ENCODE assay signal across 34 cellular contexts in genomic region chr4:144594471-144594986, GRCh38. TPM values are rescaled to one million over a fixed set of nuclear protein-coding genes. Genes with fewer than 3 reads are reported as not detected.
"Had no signal": no experiment of that assay in that cellular context is flagged by ENCODE, and none has a peak within 500 bp of the region (broad histone marks: within the 10 kb centered on the region; RNA-seq: fewer than 3 reads in every experiment).

No MANE protein-coding gene starts in this region.

- H3K27me3 ChIP-seq: breast epithelium, foreskin keratinocyte, heart left ventricle, testis, transverse colon had no signal

- H3K4me3 Mint-ChIP-seq: activated naive CD4-positive, alpha-beta T cell treated with anti-CD3 and anti-CD28 coated beads, Interleukin-2, amount 10 ng/mL, durations not matched to agents 7 days and 5 days; activated naive CD8-positive, alpha-beta T cell treated with anti-CD3 and anti-CD28 coated beads, Interleukin-2, amount 10 ng/mL, durations not matched to agents 7 days and 5 days; central memory CD8-positive, alpha-beta T cell; dendritic cell treated with granulocyte-macrophage colony-stimulating factor and Interleukin-4, amounts not matched to agents 40 ng/mL and 50 ng/mL, for 4 days; immature natural killer cell; nephron had no signal

- DNase-seq: activated CD4-positive, alpha-beta T cell treated with anti-CD3 and anti-CD28 coated beads for 48 hours; activated CD4-positive, alpha-beta T cell treated with anti-CD3 and anti-CD28 coated beads, Interleukin-2, amount 50 U/mL, for 48 hours; activated CD8-positive, alpha-beta memory T cell treated with anti-CD3 and anti-CD28 coated beads for 24 hours; activated gamma-delta T cell; activated naive CD4-positive, alpha-beta T cell treated with anti-CD3 and anti-CD28 coated beads, Interleukin-2, amount 10 ng/mL, durations not matched to agents 7 days and 5 days; activated naive CD8-positive, alpha-beta T cell treated with anti-CD3 and anti-CD28 coated beads, Interleukin-2, amount 10 ng/mL, durations not matched to agents 7 days and 5 days; activated T-cell treated with anti-CD3 and anti-CD28 coated beads, Interleukin-2, amount 50 U/mL, for 1 hour; amniotic stem cell; effector CD4-positive, alpha-beta T cell; foreskin keratinocyte; heart left ventricle; hypothalamus; immature natural killer cell; kidney glomerular epithelial cell; lower lobe of right lung; mesenchymal stem cell; mucosa of descending colon; posterior cingulate gyrus; right cardiac atrium; stimulated activated CD4-positive, alpha-beta T cell treated with anti-CD3 and anti-CD28 coated beads, Interleukin-12 subunit alpha, Interleukin-12 subunit beta, amount 100 ng/mL, for 4 hours; stimulated activated CD4-positive, alpha-beta T cell treated with anti-CD3 and anti-CD28 coated beads, Interleukin-4, amount 100 ng/mL, for 1 hour; stimulated activated naive CD8-positive, alpha-beta T cell treated with anti-CD3 and anti-CD28 coated beads, Interleukin-15, Interleukin-2, amounts not matched to agents 100 U/mL and 50 U/mL, for 24 hours; T-helper 9 cell; testis; transverse colon had no signal

- H3K27ac Mint-ChIP-seq: activated naive CD4-positive, alpha-beta T cell treated with anti-CD3 and anti-CD28 coated beads, Interleukin-2, amount 10 ng/mL, durations not matched to agents 7 days and 5 days; activated naive CD8-positive, alpha-beta T cell treated with anti-CD3 and anti-CD28 coated beads, Interleukin-2, amount 10 ng/mL, durations not matched to agents 7 days and 5 days; dendritic cell treated with granulocyte-macrophage colony-stimulating factor and Interleukin-4, amounts not matched to agents 40 ng/mL and 50 ng/mL, for 4 days; immature natural killer cell; nephron had no signal

- H3K9me3 Mint-ChIP-seq: activated naive CD4-positive, alpha-beta T cell treated with anti-CD3 and anti-CD28 coated beads, Interleukin-2, amount 10 ng/mL, durations not matched to agents 7 days and 5 days; activated naive CD8-positive, alpha-beta T cell treated with anti-CD3 and anti-CD28 coated beads, Interleukin-2, amount 10 ng/mL, durations not matched to agents 7 days and 5 days had no signal

- H3K4me1 ChIP-seq: breast epithelium, lower lobe of right lung, testis had no signal

- H3K4me3 ChIP-seq: breast epithelium, heart left ventricle, lower lobe of right lung, mucosa of descending colon, testis, transverse colon had no signal

- H3K36me3 Mint-ChIP-seq: activated naive CD4-positive, alpha-beta T cell treated with anti-CD3 and anti-CD28 coated beads, Interleukin-2, amount 10 ng/mL, durations not matched to agents 7 days and 5 days; activated naive CD8-positive, alpha-beta T cell treated with anti-CD3 and anti-CD28 coated beads, Interleukin-2, amount 10 ng/mL, durations not matched to agents 7 days and 5 days; immature natural killer cell had no signal

- H3K4me1 Mint-ChIP-seq: activated naive CD4-positive, alpha-beta T cell treated with anti-CD3 and anti-CD28 coated beads, Interleukin-2, amount 10 ng/mL, durations not matched to agents 7 days and 5 days; central memory CD8-positive, alpha-beta T cell; immature natural killer cell had no signal

- H3K27ac ChIP-seq: breast epithelium, foreskin keratinocyte, heart left ventricle, lower lobe of right lung, testis, transverse colon, VCaP had no signal

- FAIRE-seq: endometrium, TTC549 had no signal

- H3K9me3 ChIP-seq: breast epithelium, heart left ventricle, lower lobe of right lung, mucosa of descending colon, testis, transverse colon had no signal

- H3K36me3 ChIP-seq: breast epithelium, heart left ventricle, lower lobe of right lung, transverse colon had no signal

- H3K27me3 Mint-ChIP-seq: activated naive CD4-positive, alpha-beta T cell treated with anti-CD3 and anti-CD28 coated beads, Interleukin-2, amount 10 ng/mL, durations not matched to agents 7 days and 5 days; activated naive CD8-positive, alpha-beta T cell treated with anti-CD3 and anti-CD28 coated beads, Interleukin-2, amount 10 ng/mL, durations not matched to agents 7 days and 5 days; central memory CD8-positive, alpha-beta T cell; dendritic cell treated with granulocyte-macrophage colony-stimulating factor and Interleukin-4, amounts not matched to agents 40 ng/mL and 50 ng/mL, for 4 days had no signal

- ATAC-seq: foreskin keratinocyte; heart left ventricle; left lobe of liver; lower lobe of right lung; mucosa of descending colon; right cardiac atrium; stimulated activated naive CD8-positive, alpha-beta T cell treated with anti-CD3 and anti-CD28 coated beads, Interleukin-15, Interleukin-2, amounts not matched to agents 100 U/mL and 50 U/mL, for 24 hours had no signal

RNA-seq across cellular contexts. Expression of gene HHIP, which starts 51.4 kb away (rescaled TPM):
- total RNA-seq: activated naive CD8-positive, alpha-beta T cell treated with anti-CD3 and anti-CD28 coated beads, Interleukin-2, amount 10 ng/mL, durations not matched to agents 7 days and 5 days; T-helper 1 cell treated with Interleukin-12 subunit alpha and Interleukin-12 subunit beta and Interleukin-4 antibody, amounts not matched to agents 30 ng/mL and 1 ng/mL, for 36 hours had no signal
- polyA plus RNA-seq: immature natural killer cell had no signal
